ENCODE assay signal across 13 cellular contexts in genomic region chr1:43981135-43981491, GRCh38. TPM values are rescaled to one million over a fixed set of nuclear protein-coding genes. Genes with fewer than 3 reads are reported as not detected.
A peak's percentile ranks its signal among the peaks of the same experiment; 100 is the strongest.
DNase-seq lines count a peak whose midpoint lies in the region; ATAC-seq, FAIRE-seq and TF ChIP-seq lines count a peak whose summit lies in the region.
"Had no signal": no experiment of that assay in that cellular context is flagged by ENCODE, and none has a peak within 500 bp of the region (broad histone marks: within the 10 kb centered on the region; RNA-seq: fewer than 3 reads in every experiment).

No MANE protein-coding gene starts in this region.

- peak; percentile 84 for ATAC-seq in mucosa of descending colon

- no peaks in the 10 kb centered on the region for H3K9me3 Mint-ChIP-seq in astrocyte (ENCODE audit: unreplicated experiment)
- H3K9me3 Mint-ChIP-seq in CD4-positive, alpha-beta memory T cell, result no peaks in the 10 kb centered on the region

- H3K4me1 Mint-ChIP-seq in astrocyte (ENCODE audit: low read depth, unreplicated experiment), result peaks cover 38% of the 10 kb centered on the region
- peaks cover 28 to 43% (median 35%) of the 10 kb centered on the region in 4 donors for H3K4me1 Mint-ChIP-seq in CD4-positive, alpha-beta memory T cell

- POLR2A ChIA-PET in A673 (lab: Charles Lee; ENCODE audit: low non-redundant PET), result no interaction called here
- POLR2A ChIA-PET in CD4-positive, alpha-beta memory T cell (lab: Charles Lee; ENCODE audit: partially characterized antibody), result no interaction called here

- DNase-seq in A673 (ENCODE audit: low spot score) (no peak), astrocyte (ENCODE audit: low read depth) (no peak), mucosa of descending colon (peak; percentile 76 to 85 (median 82)), SIG-M5 treated with dmso at 0.1 percent for 504 hours (lab: John Stamatoyannopoulos, UW; ENCODE audit: unreplicated experiment) (no peak), RCC 7860 (ENCODE audit: low spot score) (no peak)
- no peak for DNase-seq in activated CD4-positive, CD25-positive, alpha-beta regulatory T cell (lab: John Stamatoyannopoulos, UW)
- no peak for DNase-seq in CD4-positive, alpha-beta memory T cell
- DNase-seq: GOT3; OCI-M1; stimulated activated CD4-positive, alpha-beta T cell treated with anti-CD3 and anti-CD28 coated beads, Interleukin-2, amount 100 ng/mL, for 48 hours had no signal

- no TSS peak for BruUV-seq in A673 (replicated peaks; lab: Mats Ljungman, UMichigan)

- H3K4me1 ChIP-seq in A673 (ENCODE audit: insufficient read depth, low read length, poor library complexity, severe bottlenecking) (peaks cover 22% of the 10 kb centered on the region), DOHH2 (ENCODE audit: control insufficient read depth, low read length) (peaks cover 40% of the 10 kb centered on the region), astrocyte (ENCODE audit: insufficient read depth, low read length) (peaks cover 35% of the 10 kb centered on the region), mucosa of descending colon (ENCODE audit: low read depth) (peaks cover 37% of the 10 kb centered on the region)
- peaks cover 33% of the 10 kb centered on the region for H3K4me1 ChIP-seq in CD4-positive, alpha-beta memory T cell (ENCODE audit: insufficient read depth, low read length)

- FAIRE-seq in astrocyte (lab: Jason Lieb, UNC) (no peak), RCC 7860 (lab: Jason Lieb, UNC) (no peak)
- FAIRE-seq: G401.6, islet of Langerhans had no signal

- H3F3A ChIP-seq in DOHH2 (ENCODE audit: control insufficient read depth, insufficient read depth), result peaks cover 8% of the 10 kb centered on the region

- H3K9ac ChIP-seq in astrocyte (ENCODE audit: low read length), result no peak overlapping the region

- H3K4me2 ChIP-seq in DOHH2 (ENCODE audit: low read length), result peak overlapping the region; percentile 94
- peak overlapping the region; percentile 97 for H3K4me2 ChIP-seq in astrocyte (ENCODE audit: low read length)

- H3K27me3 Mint-ChIP-seq in astrocyte (ENCODE audit: low read depth, unreplicated experiment), result no peaks in the 10 kb centered on the region
- no peaks in the 10 kb centered on the region for H3K27me3 Mint-ChIP-seq in CD4-positive, alpha-beta memory T cell

- H3K79me2 ChIP-seq in DOHH2 (ENCODE audit: control insufficient read depth, low read length) (peaks cover 62% of the 10 kb centered on the region), astrocyte (ENCODE audit: insufficient read depth, low read length) (peaks cover 66% of the 10 kb centered on the region)

- H2AFZ ChIP-seq in astrocyte (ENCODE audit: low read depth, low read length), result no peak overlapping the region

- intact Hi-C loops in A673 (cut with micrococcal nuclease; ENCODE audit: unreplicated experiment) (no loop called here), mucosa of descending colon (cut with DNase I, micrococcal nuclease) (no loop called here)
- intact Hi-C loops in CD4-positive, alpha-beta memory T cell (cut with micrococcal nuclease), result no loop called here

- H3K4me3 ChIP-seq in A673 (ENCODE audit: low read depth, low read length, poor library complexity, severe bottlenecking) (peak overlapping the region; percentile 65), DOHH2 (ENCODE audit: low read length) (peak overlapping the region; percentile 94; the same call in 1 of the 2 replicates), astrocyte (ENCODE audit: insufficient read depth, low read depth, low read length) (no peak overlapping the region), mucosa of descending colon (no peak overlapping the region)
- no peak overlapping the region for H3K4me3 ChIP-seq in CD4-positive, alpha-beta memory T cell (ENCODE audit: low read length in 2 of 2)

- H3K9me3 ChIP-seq in A673 (ENCODE audit: low read depth, low read length, poor library complexity, severe bottlenecking) (no peaks in the 10 kb centered on the region), DOHH2 (ENCODE audit: control insufficient read depth, insufficient read depth, low read length) (no peaks in the 10 kb centered on the region), astrocyte (ENCODE audit: insufficient read depth, low read depth, low read length) (no peaks in the 10 kb centered on the region), mucosa of descending colon (no peaks in the 10 kb centered on the region)
- no peaks in the 10 kb centered on the region for H3K9me3 ChIP-seq in CD4-positive, alpha-beta memory T cell (ENCODE audit: control insufficient read depth in 1 of 2, low read length in 2 of 2)

- no peak for TF ChIP-seq CTCF in A673 (conservative IDR thresholded peaks at IDR 0.05; ENCODE audit: low read depth, low read length)
- TF ChIP-seq CTCF in DOHH2 (IDR thresholded peaks at IDR 0.05; ENCODE audit: low read depth, low read length, poor library complexity, severe bottlenecking), result no peak
- no peak for TF ChIP-seq CTCF in astrocyte (IDR thresholded peaks at IDR 0.05; ENCODE audit: insufficient read depth, low read depth, low read length)
- no peak for TF ChIP-seq CTCF in mucosa of descending colon (IDR thresholded peaks at IDR 0.05)

- CTCF ChIA-PET in A673 (lab: Charles Lee), result no interaction called here
- CTCF ChIA-PET in CD4-positive, alpha-beta memory T cell (lab: Charles Lee; ENCODE audit: partially characterized antibody), result no interaction called here

- peaks cover 39% of the 10 kb centered on the region for H3K36me3 ChIP-seq in A673 (ENCODE audit: insufficient read depth, low read length, poor library complexity, severe bottlenecking)
- H3K36me3 ChIP-seq in DOHH2 (ENCODE audit: control insufficient read depth, low read length), result peaks cover 53% of the 10 kb centered on the region
- peaks cover 21% of the 10 kb centered on the region for H3K36me3 ChIP-seq in astrocyte (ENCODE audit: insufficient read depth, low read length)
- H3K36me3 ChIP-seq in mucosa of descending colon (ENCODE audit: low read depth), result no peaks in the 10 kb centered on the region
- H3K36me3 ChIP-seq in CD4-positive, alpha-beta memory T cell (ENCODE audit: insufficient read depth, low read length), result peaks cover 23% of the 10 kb centered on the region

- H3K27me3 ChIP-seq in A673 (replicated peaks; ENCODE audit: insufficient read depth, low read depth, low read length, poor library complexity) (no peaks in the 10 kb centered on the region), DOHH2 (ENCODE audit: control insufficient read depth, low read length) (no peaks in the 10 kb centered on the region), astrocyte (ENCODE audit: insufficient read depth, low read length) (no peaks in the 10 kb centered on the region)
- no peaks in the 10 kb centered on the region for H3K27me3 ChIP-seq in CD4-positive, alpha-beta memory T cell (ENCODE audit: insufficient read depth, low read length)

- H3K27ac ChIP-seq in A673 (ENCODE audit: low read depth, low read length, poor library complexity, severe bottlenecking), result no peak overlapping the region
- no peak overlapping the region for H3K27ac ChIP-seq in DOHH2 (ENCODE audit: low read depth, low read length)
- H3K27ac ChIP-seq in astrocyte (ENCODE audit: low read depth, low read length), result no peak overlapping the region
- H3K27ac ChIP-seq in CD4-positive, alpha-beta memory T cell (ENCODE audit: low read depth, low read length), result no peak overlapping the region

- no peaks in the 10 kb centered on the region for H3K9me2 ChIP-seq in DOHH2 (replicated peaks; ENCODE audit: control insufficient read depth, low read length)

- H4K20me1 ChIP-seq in DOHH2 (ENCODE audit: control insufficient read depth, insufficient read depth, low read depth, low read length) (peaks cover 5% of the 10 kb centered on the region; the same call in 1 of the 2 replicates), astrocyte (ENCODE audit: insufficient read depth, low read length) (peaks cover 79% of the 10 kb centered on the region)

- peaks cover 33% of the 10 kb centered on the region for H3K36me3 Mint-ChIP-seq in astrocyte (ENCODE audit: low read depth, unreplicated experiment)
- peaks cover 21 to 28% of the 10 kb centered on the region in 2 donors for H3K36me3 Mint-ChIP-seq in CD4-positive, alpha-beta memory T cell

- H3K4me3 Mint-ChIP-seq in astrocyte (ENCODE audit: unreplicated experiment), result no peak overlapping the region
- H3K4me3 Mint-ChIP-seq in CD4-positive, alpha-beta memory T cell, result peak overlapping the region in 3 of 8 donors; percentile 29 to 72 (median 39)

- no peak overlapping the region for H3K27ac Mint-ChIP-seq in astrocyte (ENCODE audit: unreplicated experiment)
- H3K27ac Mint-ChIP-seq in CD4-positive, alpha-beta memory T cell, result no peak overlapping the region

RNA-seq across cellular contexts. Expression of gene B4GALT2, which starts 2.1 kb away (rescaled TPM):
- total RNA-seq in A673 (2021) (71.5 and 76.4 TPM in 2 replicates), astrocyte (56.6 and 56.9 TPM in 2 replicates), mucosa of descending colon (10 to 100 TPM; 20.0 to 33.6 (median 28.1) TPM)
- 1 to 10 TPM in 1 of 2 experiments, under 1 TPM in 1; 0.58 to 2.1 TPM for total RNA-seq in CD4-positive, alpha-beta memory T cell
- polyA plus RNA-seq in CD4-positive, alpha-beta memory T cell, result 1 to 10 TPM in 1 of 2 donors, under 1 TPM in 1; 0.26 to 1.5 TPM

RNA-seq across cellular contexts. Expression of gene ATP6V0B, which starts 6.4 kb away (rescaled TPM):
- 153 and 181 TPM in 2 replicates for total RNA-seq in A673 (2021)
- 175 and 202 TPM in 2 replicates for total RNA-seq in astrocyte
- total RNA-seq in mucosa of descending colon, result 100 to 1,000 TPM; 116 to 184 (median 158) TPM
- total RNA-seq in CD4-positive, alpha-beta memory T cell, result 10 to 100 TPM; 59.8 to 73.9 TPM
- 100 to 1,000 TPM; 186 to 310 TPM for polyA plus RNA-seq in CD4-positive, alpha-beta memory T cell

RNA-seq across cellular contexts. Expression of gene CCDC24, which starts 10.3 kb away (rescaled TPM):
- total RNA-seq in A673 (2021) (5.6 and 7.9 TPM in 2 replicates), astrocyte (4.2 and 4.3 TPM in 2 replicates), mucosa of descending colon (10 to 100 TPM; 13.4 to 19.6 (median 16.9) TPM)
- total RNA-seq in CD4-positive, alpha-beta memory T cell, result 1 to 10 TPM; 1.5 to 1.9 TPM
- 1 to 10 TPM; 1.1 to 1.4 TPM for polyA plus RNA-seq in CD4-positive, alpha-beta memory T cell

RNA-seq across cellular contexts. Expression of gene DPH2, which starts 11.3 kb away (rescaled TPM):
- total RNA-seq in A673 (2021), result 44.8 and 52.8 TPM in 2 replicates
- total RNA-seq in astrocyte, result 26.9 and 31.6 TPM in 2 replicates
- total RNA-seq in mucosa of descending colon, result 10 to 100 TPM; 16.5 to 23.3 (median 17.9) TPM
- total RNA-seq in CD4-positive, alpha-beta memory T cell, result 10 to 100 TPM; 25.5 to 28.5 TPM
- 10 to 100 TPM; 29.1 to 33.1 TPM for polyA plus RNA-seq in CD4-positive, alpha-beta memory T cell

RNA-seq across cellular contexts. Expression of gene IPO13, which starts 34.4 kb away (rescaled TPM):
- total RNA-seq in A673 (2021), result 44.1 and 53.4 TPM in 2 replicates
- 31.0 and 36.1 TPM in 2 replicates for total RNA-seq in astrocyte
- 10 to 100 TPM; 21.5 to 32.6 (median 22.3) TPM for total RNA-seq in mucosa of descending colon
- 10 to 100 TPM; 18.5 to 20.0 TPM for total RNA-seq in CD4-positive, alpha-beta memory T cell
- polyA plus RNA-seq in CD4-positive, alpha-beta memory T cell, result 10 to 100 TPM in 1 of 2 donors, 1 to 10 TPM in 1; 7.5 to 16.8 TPM

Comparison
In these comparisons a context has a peak if more than half of its experiments do, and no peak if none do; other contexts are left out.
1. DNase-seq: peak in mucosa of descending colon (3 of 3); none in A673 (single experiment), astrocyte (single experiment), activated CD4-positive, CD25-positive, alpha-beta regulatory T cell (0 of 4), SIG-M5 treated with dmso at 0.1 percent for 504 hours (single experiment), CD4-positive, alpha-beta memory T cell (0 of 5) and RCC 7860 (single experiment).
2. H3K4me3 ChIP-seq: peak in A673 (single experiment) and DOHH2 (single experiment); none in astrocyte (single experiment), mucosa of descending colon (single experiment) and CD4-positive, alpha-beta memory T cell (0 of 2).
3. RNA of gene B4GALT2, which starts 2.1 kb away (total RNA-seq): 71.5 to 76.4 TPM in A673, 56.6 to 56.9 TPM in astrocyte and 20.0 to 33.6 TPM in mucosa of descending colon; 0.58 to 2.1 TPM in CD4-positive, alpha-beta memory T cell; every median in the first group is over 4 times any median in the second.